In genomic region chr10:124341768-124342135, GRCh38 we compare ENCODE assay signal across 10 cellular contexts.
A peak's percentile ranks its signal among the peaks of the same experiment; 100 is the strongest.
DNase-seq lines count a peak whose midpoint lies in the region; ATAC-seq and TF ChIP-seq lines count a peak whose summit lies in the region.
"Had no signal": no experiment of that assay in that cellular context is flagged by ENCODE, and none has a peak within 500 bp of the region (broad histone marks: within the 10 kb centered on the region; RNA-seq: fewer than 3 reads in every experiment).

No MANE protein-coding gene starts in this region.

- no peak for TF ChIP-seq POLR2A in testis (IDR thresholded peaks at IDR 0.05)

- H3K9me3 ChIP-seq in SJCRH30 (replicated peaks) (no peaks in the 10 kb centered on the region), testis (no peaks in the 10 kb centered on the region)
- H3K9me3 ChIP-seq: prostate gland had no signal

- H3K4me3 ChIP-seq in SJCRH30 (no peak overlapping the region), testis (no peak overlapping the region)
- H3K4me3 ChIP-seq: prostate gland had no signal

- WGBS in testis, 2 donors = 88% methylated on average over 2 to 3 of the region's 3 CpGs

- intact Hi-C loops in testis (cut with DNase I; ENCODE audit: low total_unique reads) = no loop called here

- H3K4me3 Mint-ChIP-seq in activated T-cell treated with anti-CD3 and anti-CD28 coated beads, Interleukin-2, amount 50 U/mL, for 4 hours = no peak overlapping the region
- no peak overlapping the region for H3K4me3 Mint-ChIP-seq in stimulated activated naive B cell treated with anti-CD40 and anti-IgM and Interleukin-4, amounts not matched to agents 10 μg/mL and 1 μg/mL and 100 μg/mL, for 72 hours

- peak; percentile 81 for ATAC-seq in activated T-cell treated with anti-CD3 and anti-CD28 coated beads, Interleukin-2, amount 50 U/mL, for 4 hours
- ATAC-seq in esophagus mucosa = peak; percentile 50
- peak; percentile 61 to 77 for ATAC-seq in stimulated activated naive B cell treated with anti-CD40 and anti-IgM and Interleukin-4, amounts not matched to agents 10 μg/mL and 1 μg/mL and 100 μg/mL, for 72 hours (replicated peaks)

- no peaks in the 10 kb centered on the region for H3K36me3 Mint-ChIP-seq in activated T-cell treated with anti-CD3 and anti-CD28 coated beads, Interleukin-2, amount 50 U/mL, for 4 hours (ENCODE audit: insufficient read depth)
- no peaks in the 10 kb centered on the region for H3K36me3 Mint-ChIP-seq in stimulated activated naive B cell treated with anti-CD40 and anti-IgM and Interleukin-4, amounts not matched to agents 10 μg/mL and 1 μg/mL and 100 μg/mL, for 72 hours

- H3K27ac ChIP-seq in SJCRH30 (peak overlapping the region; percentile 73), testis (no peak overlapping the region)
- H3K27ac ChIP-seq: prostate gland had no signal

- no peaks in the 10 kb centered on the region for H3K9me3 Mint-ChIP-seq in activated T-cell treated with anti-CD3 and anti-CD28 coated beads, Interleukin-2, amount 50 U/mL, for 4 hours
- no peaks in the 10 kb centered on the region for H3K9me3 Mint-ChIP-seq in stimulated activated naive B cell treated with anti-CD40 and anti-IgM and Interleukin-4, amounts not matched to agents 10 μg/mL and 1 μg/mL and 100 μg/mL, for 72 hours

- H3K27me3 Mint-ChIP-seq in activated T-cell treated with anti-CD3 and anti-CD28 coated beads, Interleukin-2, amount 50 U/mL, for 4 hours (ENCODE audit: low read depth) = peaks cover 4% of the 10 kb centered on the region
- no peaks in the 10 kb centered on the region for H3K27me3 Mint-ChIP-seq in stimulated activated naive B cell treated with anti-CD40 and anti-IgM and Interleukin-4, amounts not matched to agents 10 μg/mL and 1 μg/mL and 100 μg/mL, for 72 hours

- peaks cover 20% of the 10 kb centered on the region for H3K4me1 ChIP-seq in SJCRH30
- no peaks in the 10 kb centered on the region for H3K4me1 ChIP-seq in testis
- H3K4me1 ChIP-seq: prostate gland had no signal

- H3K27me3 ChIP-seq in SJCRH30 = no peaks in the 10 kb centered on the region
- H3K27me3 ChIP-seq in testis = no peaks in the 10 kb centered on the region

- TF ChIP-seq CTCF in testis (IDR thresholded peaks at IDR 0.05) = no peak

- no peaks in the 10 kb centered on the region for H3K36me3 ChIP-seq in SJCRH30
- no peaks in the 10 kb centered on the region for H3K36me3 ChIP-seq in testis (ENCODE audit: low read depth, missing control alignments)
- H3K36me3 ChIP-seq: prostate gland had no signal

- no peak for DNase-seq in activated T-cell treated with anti-CD3 and anti-CD28 coated beads, Interleukin-2, amount 50 U/mL, for 4 hours
- no peak for DNase-seq in activated T-cell treated with anti-CD3 and anti-CD28 coated beads for 4 hours
- no peak for DNase-seq in SJCRH30
- no peak for DNase-seq in stimulated activated naive B cell treated with anti-CD40 and anti-IgM and Interleukin-4, amounts not matched to agents 10 μg/mL and 1 μg/mL and 100 μg/mL, for 72 hours
- DNase-seq in activated effector memory CD4-positive, alpha-beta T cell treated with anti-CD3 and anti-CD28 coated beads, Interleukin-2, amount 50 U/mL, for 16 hours = no peak
- DNase-seq in testis = no peak
- DNase-seq in dedifferentiated amniotic fluid mesenchymal stem cell (ENCODE audit: extremely low spot score) = no peak
- DNase-seq: NCI-H1092 had no signal

- H3K4me1 Mint-ChIP-seq in activated T-cell treated with anti-CD3 and anti-CD28 coated beads, Interleukin-2, amount 50 U/mL, for 4 hours (ENCODE audit: low read depth) = peaks cover 8% of the 10 kb centered on the region
- H3K4me1 Mint-ChIP-seq in stimulated activated naive B cell treated with anti-CD40 and anti-IgM and Interleukin-4, amounts not matched to agents 10 μg/mL and 1 μg/mL and 100 μg/mL, for 72 hours = peaks cover 17 to 23% of the 10 kb centered on the region in 2 donors

- peak overlapping the region; percentile 2 for H3K27ac Mint-ChIP-seq in stimulated activated naive B cell treated with anti-CD40 and anti-IgM and Interleukin-4, amounts not matched to agents 10 μg/mL and 1 μg/mL and 100 μg/mL, for 72 hours
